8 cellular contexts compared by ENCODE assay signal in genomic region chr11:124758355-124759267, GRCh38. TPM values are rescaled to one million over a fixed set of nuclear protein-coding genes. Genes with fewer than 3 reads are reported as not detected.
A peak's percentile ranks its signal among the peaks of the same experiment; 100 is the strongest.
DNase-seq lines count a peak whose midpoint lies in the region; ATAC-seq, FAIRE-seq and TF ChIP-seq lines count a peak whose summit lies in the region.

No MANE protein-coding gene starts in this region.

- no peak overlapping the region for H4K91ac ChIP-seq in neuronal stem cell (ENCODE audit: low read depth, low read length, poor library complexity)

- H3K4me3 Mint-ChIP-seq in CD8-positive, alpha-beta memory T cell = peak overlapping the region in 6 of 7 donors; percentile 4 to 71 (median 50)
- H3K4me3 Mint-ChIP-seq in type B pancreatic cell = peak overlapping the region; percentile 88

- WGBS in neuronal stem cell (ENCODE audit: extremely low coverage in 2 of 2, insufficient read length in 2 of 2, insufficient replicate concordance in 1 of 2), 2 donors = no CpG with 5 or more reads among the region's 53 CpGs

- H3K27me3 ChIP-seq in CD8-positive, alpha-beta memory T cell (ENCODE audit: insufficient read depth, low read length, poor library complexity, severe bottlenecking) = peaks cover 44% of the 10 kb centered on the region
- H3K27me3 ChIP-seq in foreskin keratinocyte = peaks cover 89% of the 10 kb centered on the region
- peaks cover 0 to 82% (median 50%) of the 10 kb centered on the region in 3 experiments for H3K27me3 ChIP-seq in neuronal stem cell (ENCODE audit: control insufficient read depth in 3 of 3, insufficient read depth in 3 of 3, low read depth in 1 of 3, low read length in 3 of 3)

- H3K4me2 ChIP-seq in neuronal stem cell (ENCODE audit: insufficient read depth, low read length, poor library complexity, severe bottlenecking) = peak overlapping the region; percentile 65

- no peak overlapping the region for H4K8ac ChIP-seq in neuronal stem cell (ENCODE audit: low read depth, low read length)

- H2BK5ac ChIP-seq in neuronal stem cell (ENCODE audit: low read length) = no peak overlapping the region

- H3K36me3 ChIP-seq in CD8-positive, alpha-beta memory T cell (ENCODE audit: insufficient read depth, low read length) = no peaks in the 10 kb centered on the region
- H3K36me3 ChIP-seq in neuronal stem cell (replicated peaks in 1 of 2; ENCODE audit: control insufficient read depth in 2 of 2, insufficient read depth in 2 of 2, low read length in 2 of 2) = peaks cover 0 to 7% of the 10 kb centered on the region in 2 donors

- H3K36me3 Mint-ChIP-seq in CD8-positive, alpha-beta memory T cell = peaks cover 0 to 2% (median 0%) of the 10 kb centered on the region in 3 donors
- peaks cover 3% of the 10 kb centered on the region for H3K36me3 Mint-ChIP-seq in type B pancreatic cell

- FAIRE-seq in RCC 7860 (lab: Jason Lieb, UNC) = no peak

- ATAC-seq in GM19372 (IDR thresholded peaks at IDR 0.05; ENCODE audit: low read depth, unreplicated experiment) (peak; percentile 42), HG03457 (IDR thresholded peaks at IDR 0.05; ENCODE audit: unreplicated experiment) (peak; percentile 57), foreskin keratinocyte (peak; percentile 86)

- H3K9me3 ChIP-seq in CD8-positive, alpha-beta memory T cell (ENCODE audit: low read length) = no peaks in the 10 kb centered on the region
- peaks cover 5 to 8% of the 10 kb centered on the region in 2 donors for H3K9me3 ChIP-seq in neuronal stem cell (replicated peaks in 1 of 2; ENCODE audit: control insufficient read depth in 2 of 2, insufficient read depth in 1 of 2, low read depth in 1 of 2, low read length in 2 of 2)

- H2BK12ac ChIP-seq in neuronal stem cell (ENCODE audit: low read length) = no peak overlapping the region

- no peak overlapping the region for H2BK15ac ChIP-seq in neuronal stem cell (ENCODE audit: low read length)

- H3K9me3 Mint-ChIP-seq in CD8-positive, alpha-beta memory T cell = no peaks in the 10 kb centered on the region
- no peaks in the 10 kb centered on the region for H3K9me3 Mint-ChIP-seq in type B pancreatic cell

- peaks cover 31% of the 10 kb centered on the region for H3K4me1 ChIP-seq in CD8-positive, alpha-beta memory T cell (ENCODE audit: insufficient read depth, low read length)
- H3K4me1 ChIP-seq in foreskin keratinocyte (no peaks in the 10 kb centered on the region), neuronal stem cell (ENCODE audit: control insufficient read depth in 2 of 2, insufficient read depth in 1 of 2, low read depth in 1 of 2, low read length in 2 of 2) (peaks cover 9 to 34% of the 10 kb centered on the region in 2 donors)

- DNase-seq in CD8-positive, alpha-beta memory T cell = peak; percentile 45 to 74 (median 51)
- peak; percentile 20 for DNase-seq in RCC 7860 (ENCODE audit: low spot score)
- peak in 3 of 4 experiments; percentile 34 to 63 (median 51) for DNase-seq in activated naive CD4-positive, alpha-beta T cell (lab: John Stamatoyannopoulos, UW)
- DNase-seq in foreskin keratinocyte = peak in 1 of 2 donors; percentile 33
- DNase-seq in neuronal stem cell (ENCODE audit: low spot score) = no peak
- no peak for DNase-seq in type B pancreatic cell (ENCODE audit: extremely low spot score, unreplicated experiment)

- H3K23ac ChIP-seq in neuronal stem cell (ENCODE audit: low read depth, low read length, poor library complexity) = peak overlapping the region; percentile 70

- peak; percentile 68 for TF ChIP-seq CTCF in foreskin keratinocyte (conservative IDR thresholded peaks at IDR 0.05)
- TF ChIP-seq CTCF in type B pancreatic cell (conservative IDR thresholded peaks at IDR 0.05) = peak; percentile 82

- POLR2A ChIA-PET in CD8-positive, alpha-beta memory T cell (lab: Charles Lee) = interaction anchor here (1.7 kb wide), 1 partner anchor 12 kb away, joined by 22 read pairs; no protein-coding TSS in a partner anchor

- no peaks in the 10 kb centered on the region for H3K79me1 ChIP-seq in neuronal stem cell (ENCODE audit: low read depth, low read length)

- H3K18ac ChIP-seq in neuronal stem cell (ENCODE audit: low read length) = peak overlapping the region; percentile 87

- H3K27ac Mint-ChIP-seq in CD8-positive, alpha-beta memory T cell = peak overlapping the region in 1 of 8 donors; percentile 47
- H3K27ac Mint-ChIP-seq in type B pancreatic cell = peak overlapping the region; percentile 65

- H2AK5ac ChIP-seq in neuronal stem cell (ENCODE audit: low read depth, low read length) = no peak overlapping the region

- no peak overlapping the region for H3K4ac ChIP-seq in neuronal stem cell (ENCODE audit: low read length)

- H3K14ac ChIP-seq in neuronal stem cell (ENCODE audit: low read length) = no peak overlapping the region

- peaks cover 14 to 39% (median 17%) of the 10 kb centered on the region in 3 donors for H3K4me1 Mint-ChIP-seq in CD8-positive, alpha-beta memory T cell
- H3K4me1 Mint-ChIP-seq in type B pancreatic cell (ENCODE audit: unreplicated experiment) = peaks cover 23% of the 10 kb centered on the region

- H3K27ac ChIP-seq in CD8-positive, alpha-beta memory T cell (ENCODE audit: low read depth, low read length) = no peak overlapping the region
- H3K27ac ChIP-seq in foreskin keratinocyte = no peak overlapping the region
- H3K27ac ChIP-seq in neuronal stem cell (replicated peaks; ENCODE audit: low read length) = no peak overlapping the region

- H3K9ac ChIP-seq in neuronal stem cell (ENCODE audit: low read depth, low read length, poor library complexity) = peak overlapping the region; percentile 80

- H2AFZ ChIP-seq in neuronal stem cell (ENCODE audit: low read length) = peak overlapping the region; percentile 71

- H3K27me3 Mint-ChIP-seq in CD8-positive, alpha-beta memory T cell = peaks cover 44 to 62% of the 10 kb centered on the region in 2 donors
- peaks cover 86% of the 10 kb centered on the region for H3K27me3 Mint-ChIP-seq in type B pancreatic cell

- peak overlapping the region; percentile 26 for H2BK120ac ChIP-seq in neuronal stem cell (ENCODE audit: low read depth, low read length)

- peak overlapping the region; percentile 8 for H3K4me3 ChIP-seq in CD8-positive, alpha-beta memory T cell (ENCODE audit: low read length)
- peak overlapping the region; percentile 13 to 52 for H3K4me3 ChIP-seq in neuronal stem cell (ENCODE audit: low read length in 2 of 2)

- CTCF ChIA-PET in CD8-positive, alpha-beta memory T cell (lab: Charles Lee) = interaction anchor here (0.9 to 3.1 kb wide), 9 partner anchors 8 to 90 kb away, joined by 3 to 41 read pairs (median 5); no protein-coding TSS in a partner anchor

RNA-seq across cellular contexts. Expression of gene ESAM, which starts 3.5 kb away (rescaled TPM):
- under 1 TPM; 0.35 to 0.77 TPM for total RNA-seq in CD8-positive, alpha-beta memory T cell
- not detected for polyA plus RNA-seq in CD8-positive, alpha-beta memory T cell
- not detected in 2 replicates for total RNA-seq in foreskin keratinocyte
- not detected in 2 replicates for polyA plus RNA-seq in foreskin keratinocyte
- polyA plus RNA-seq in neuronal stem cell (2013, experiment 1 of 2) = 0.07 TPM
- 0.07 TPM for polyA plus RNA-seq in neuronal stem cell (2013, experiment 2 of 2)
- 3.6 and 3.7 TPM in 2 replicates for total RNA-seq in type B pancreatic cell (ENCODE audit: low replicate concordance)

RNA-seq across cellular contexts. Expression of gene VSIG2, which starts 6.6 kb away (rescaled TPM):
- total RNA-seq in CD8-positive, alpha-beta memory T cell = under 1 TPM; 0.24 to 0.40 TPM
- not detected for polyA plus RNA-seq in CD8-positive, alpha-beta memory T cell
- total RNA-seq in foreskin keratinocyte = not detected in 2 replicates
- not detected in 2 replicates for polyA plus RNA-seq in foreskin keratinocyte
- polyA plus RNA-seq in neuronal stem cell (2013, experiment 1 of 2) = not detected
- not detected for polyA plus RNA-seq in neuronal stem cell (2013, experiment 2 of 2)
- 8.7 and 14.8 TPM in 2 replicates for total RNA-seq in type B pancreatic cell (ENCODE audit: low replicate concordance)

RNA-seq across cellular contexts. Expression of gene NRGN, which starts 18.9 kb away (rescaled TPM):
- 1 to 10 TPM; 4.6 to 6.4 TPM for total RNA-seq in CD8-positive, alpha-beta memory T cell
- not detected for polyA plus RNA-seq in CD8-positive, alpha-beta memory T cell
- 4.2 and 4.4 TPM in 2 replicates for total RNA-seq in foreskin keratinocyte
- 10.6 and 11.1 TPM in 2 replicates for polyA plus RNA-seq in foreskin keratinocyte
- 11.4 TPM for polyA plus RNA-seq in neuronal stem cell (2013, experiment 1 of 2)
- polyA plus RNA-seq in neuronal stem cell (2013, experiment 2 of 2) = 11.7 TPM
- total RNA-seq in type B pancreatic cell (ENCODE audit: low replicate concordance) = 3.6 and 17.3 TPM in 2 replicates

RNA-seq across cellular contexts. Expression of gene MSANTD2, which starts 41.6 kb away (rescaled TPM):
- 10 to 100 TPM; 12.3 to 13.2 TPM for total RNA-seq in CD8-positive, alpha-beta memory T cell
- polyA plus RNA-seq in CD8-positive, alpha-beta memory T cell = 4.4 TPM
- total RNA-seq in foreskin keratinocyte (5.4 and 6.1 TPM in 2 replicates), type B pancreatic cell (ENCODE audit: low replicate concordance) (13.2 and 27.4 TPM in 2 replicates)
- polyA plus RNA-seq in foreskin keratinocyte = 3.0 and 4.0 TPM in 2 replicates
- polyA plus RNA-seq in neuronal stem cell (2013, experiment 1 of 2) = 14.2 TPM
- polyA plus RNA-seq in neuronal stem cell (2013, experiment 2 of 2) = 14.6 TPM

Comparison
In these comparisons a context has a peak if more than half of its experiments do, and no peak if none do; other contexts are left out.
1. DNase-seq: peak in CD8-positive, alpha-beta memory T cell (5 of 5), RCC 7860 (single experiment) and activated naive CD4-positive, alpha-beta T cell (3 of 4); none in neuronal stem cell (single experiment) and type B pancreatic cell (single experiment).
2. Peak in every context shown above with its lines, with median percentiles within 50 percentile points of each other: ATAC-seq.